Comparison of ENCODE assay signal across 25 cellular contexts in genomic region chr19:35438527-35438926, GRCh38. TPM values are rescaled to one million over a fixed set of nuclear protein-coding genes. Genes with fewer than 3 reads are reported as not detected.
DNase-seq lines count a peak whose midpoint lies in the region; ATAC-seq and TF ChIP-seq lines count a peak whose summit lies in the region.
"Had no signal": no experiment of that assay in that cellular context is flagged by ENCODE, and none has a peak within 500 bp of the region (broad histone marks: within the 10 kb centered on the region; RNA-seq: fewer than 3 reads in every experiment).

No MANE protein-coding gene starts in this region.

- H3K27me3 ChIP-seq in BLaER1 treated with 17β-estradiol and CSF1 and Interleukin-3, amounts not matched to agents 10 nM and 100 nM: no peaks in the 10 kb centered on the region
- no peaks in the 10 kb centered on the region for H3K27me3 ChIP-seq in GM23338 (ENCODE audit: insufficient read depth)
- H3K27me3 ChIP-seq in neutrophil: no peaks in the 10 kb centered on the region

- H3K9me2 ChIP-seq in GM23338 (ENCODE audit: insufficient read depth): no peaks in the 10 kb centered on the region

- H3K36me3 Mint-ChIP-seq in GM23338 (ENCODE audit: low read depth): no peaks in the 10 kb centered on the region
- H3K36me3 Mint-ChIP-seq in activated CD4-positive, alpha-beta memory T cell treated with anti-CD3 and anti-CD28 coated beads, Interleukin-2, amount 10 ng/mL, durations not matched to agents 7 days and 5 days (ENCODE audit: low read depth): no peaks in the 10 kb centered on the region
- H3K36me3 Mint-ChIP-seq: CD8-positive, alpha-beta T cell had no signal

- ATAC-seq in GM23338 (peak; percentile 29; the same call in 1 of the 3 replicates), GM19455 (IDR thresholded peaks at IDR 0.05; ENCODE audit: unreplicated experiment) (no peak)
- ATAC-seq: A549; CD8-positive, alpha-beta T cell had no signal

- no peaks in the 10 kb centered on the region for H3K4me1 Mint-ChIP-seq in GM23338
- H3K4me1 Mint-ChIP-seq in activated CD4-positive, alpha-beta memory T cell treated with anti-CD3 and anti-CD28 coated beads, Interleukin-2, amount 10 ng/mL, durations not matched to agents 7 days and 5 days: peaks cover 20% of the 10 kb centered on the region

- H3K4me3 Mint-ChIP-seq in GM23338: no peak overlapping the region
- H3K4me3 Mint-ChIP-seq in activated CD4-positive, alpha-beta memory T cell treated with anti-CD3 and anti-CD28 coated beads, Interleukin-2, amount 10 ng/mL, durations not matched to agents 7 days and 5 days: no peak overlapping the region
- H3K4me3 Mint-ChIP-seq: CD8-positive, alpha-beta T cell; H9 had no signal

- peaks cover 5% of the 10 kb centered on the region for H3K27me3 Mint-ChIP-seq in GM23338 (ENCODE audit: insufficient read depth, low read depth, poor library complexity)
- H3K27me3 Mint-ChIP-seq in activated CD4-positive, alpha-beta memory T cell treated with anti-CD3 and anti-CD28 coated beads, Interleukin-2, amount 10 ng/mL, durations not matched to agents 7 days and 5 days: peaks cover 24% of the 10 kb centered on the region

- POLR2A ChIA-PET in activated CD4-positive, alpha-beta memory T cell treated with anti-CD3 and anti-CD28 coated beads, Interleukin-2, amount 10 ng/mL, durations not matched to agents 7 days and 5 days (lab: Charles Lee): interaction anchor here (3.2 kb wide), 1 partner anchor 24 kb away, joined by 10 read pairs; no protein-coding TSS in a partner anchor

- H3K4me3 ChIP-seq in BLaER1 treated with 17β-estradiol and CSF1 and Interleukin-3, amounts not matched to agents 10 nM and 100 nM: no peak overlapping the region
- H3K4me3 ChIP-seq in GM23338 (no peak overlapping the region), fibroblast of pulmonary artery (replicated peaks; ENCODE audit: low read depth, low read length) (no peak overlapping the region), neutrophil (ENCODE audit: low read depth in 1 of 2, low read length in 1 of 2) (no peak overlapping the region)
- H3K4me3 ChIP-seq: A549, SK-N-MC had no signal

- H2AFZ ChIP-seq in GM23338: peak overlapping the region; percentile 29; the same call in 1 of the 2 replicates

- no peaks in the 10 kb centered on the region for H3K79me2 ChIP-seq in GM23338 (replicated peaks; ENCODE audit: insufficient read depth)

- H4K20me1 ChIP-seq in BLaER1 treated with 17β-estradiol and CSF1 and Interleukin-3, amounts not matched to agents 10 nM and 100 nM: no peaks in the 10 kb centered on the region
- H4K20me1 ChIP-seq in GM23338 (replicated peaks; ENCODE audit: insufficient read depth): no peaks in the 10 kb centered on the region

- TF ChIP-seq CTCF in GM23338 (conservative IDR thresholded peaks at IDR 0.05; ENCODE audit: low read depth in 2 of 2) (no peak), fibroblast of pulmonary artery (IDR thresholded peaks at IDR 0.05; ENCODE audit: low read length, missing control alignments) (no peak), neutrophil (IDR thresholded peaks at IDR 0.05) (no peak)

- peaks cover 51 to 100% (median 92%) of the 10 kb centered on the region in 10 experiments for H3K4me1 ChIP-seq in BLaER1 treated with 17β-estradiol and CSF1 and Interleukin-3, amounts not matched to agents 10 nM and 100 nM
- H3K4me1 ChIP-seq in GM23338 (ENCODE audit: insufficient read depth) (no peaks in the 10 kb centered on the region), neutrophil (ENCODE audit: control insufficient read depth in 1 of 2, insufficient read depth in 1 of 2, low read depth in 1 of 2, low read length in 1 of 2) (peaks cover 98 to 99% of the 10 kb centered on the region in 2 experiments)

- H3F3A ChIP-seq in GM23338 (replicated peaks; ENCODE audit: low read depth): no peaks in the 10 kb centered on the region

- H3K9ac ChIP-seq in BLaER1 treated with 17β-estradiol and CSF1 and Interleukin-3, amounts not matched to agents 10 nM and 100 nM: peak overlapping the region in 2 of 11 experiments; percentile 13 to 91; a peak in 2 of 22 replicates
- H3K9ac ChIP-seq: KMS-11 had no signal

- peak overlapping the region in 9 of 11 experiments; percentile 12 to 99 (median 93); a peak in 13 of 22 replicates for H3K27ac ChIP-seq in BLaER1 treated with 17β-estradiol and CSF1 and Interleukin-3, amounts not matched to agents 10 nM and 100 nM
- H3K27ac ChIP-seq in GM23338 (ENCODE audit: low read depth): no peak overlapping the region
- H3K27ac ChIP-seq in neutrophil: peak overlapping the region; percentile 98
- H3K27ac ChIP-seq: A549, KMS-11, SK-N-MC had no signal

- H3K36me3 ChIP-seq in BLaER1 treated with 17β-estradiol and CSF1 and Interleukin-3, amounts not matched to agents 10 nM and 100 nM: no peaks in the 10 kb centered on the region
- H3K36me3 ChIP-seq in GM23338 (ENCODE audit: insufficient read depth) (no peaks in the 10 kb centered on the region), neutrophil (no peaks in the 10 kb centered on the region)

- DNase-seq in GM23338 (ENCODE audit: low spot score) (peak; percentile 48), fibroblast of pulmonary artery (ENCODE audit: low read depth) (peak; percentile 27), T1000 (lab: John Stamatoyannopoulos, UW) (no peak)
- DNase-seq in activated CD4-positive, alpha-beta memory T cell treated with anti-CD3 and anti-CD28 coated beads, Interleukin-2, amount 10 ng/mL, durations not matched to agents 7 days and 5 days: no peak
- no peak for DNase-seq in activated effector memory CD4-positive, alpha-beta T cell treated with Interleukin-2 at 50 U/mL for 16 hours
- DNase-seq: CD8-positive, alpha-beta T cell; DMS53; EL; H9; NCI-H1048; NCI-H1436 treated with DMSO at 0.1 percent for 48 hours; NCI-H2029; NCI-H345; NCI-H524 treated with DMSO at 0.1 percent for 48 hours; Right ventricle myocardium superior had no signal

- CTCF ChIA-PET in activated CD4-positive, alpha-beta memory T cell treated with anti-CD3 and anti-CD28 coated beads, Interleukin-2, amount 10 ng/mL, durations not matched to agents 7 days and 5 days (lab: Charles Lee): no interaction called here

- peak overlapping the region in 7 of 11 experiments; percentile 88 to 99 (median 95); a peak in 14 of 22 replicates for H3K4me2 ChIP-seq in BLaER1 treated with 17β-estradiol and CSF1 and Interleukin-3, amounts not matched to agents 10 nM and 100 nM
- H3K4me2 ChIP-seq in GM23338: no peak overlapping the region
- H3K4me2 ChIP-seq: A549, KMS-11 had no signal

- H3K9me3 Mint-ChIP-seq in GM23338: no peaks in the 10 kb centered on the region
- H3K9me3 Mint-ChIP-seq in activated CD4-positive, alpha-beta memory T cell treated with anti-CD3 and anti-CD28 coated beads, Interleukin-2, amount 10 ng/mL, durations not matched to agents 7 days and 5 days: no peaks in the 10 kb centered on the region
- H3K9me3 Mint-ChIP-seq: CD8-positive, alpha-beta T cell; H9 had no signal

- no peak overlapping the region for H3K27ac Mint-ChIP-seq in GM23338
- H3K27ac Mint-ChIP-seq in activated CD4-positive, alpha-beta memory T cell treated with anti-CD3 and anti-CD28 coated beads, Interleukin-2, amount 10 ng/mL, durations not matched to agents 7 days and 5 days: no peak overlapping the region
- H3K27ac Mint-ChIP-seq: CD8-positive, alpha-beta T cell had no signal

- peaks cover 0 to 9% (median 0%) of the 10 kb centered on the region in 11 experiments; a peak in 5 of 22 replicates for H3K9me3 ChIP-seq in BLaER1 treated with 17β-estradiol and CSF1 and Interleukin-3, amounts not matched to agents 10 nM and 100 nM (replicated peaks in 1 of 11)
- H3K9me3 ChIP-seq in neutrophil: no peaks in the 10 kb centered on the region
- H3K9me3 ChIP-seq: A549 had no signal

TF ChIP-seq in GM23338, 12 proteins besides CTCF, POLR2A, EP300 and RAD21 (continues in another document):
- TF ChIP-seq ZNF114 (CRISPR knock-in tag; IDR thresholded peaks at IDR 0.05) (no peak), STAT1 (IDR thresholded peaks at IDR 0.05; ENCODE audit: unreplicated experiment) (no peak), EZH2phosphoT487 (IDR thresholded peaks at IDR 0.05; ENCODE audit: unreplicated experiment) (no peak), ZNF331 (CRISPR knock-in tag; IDR thresholded peaks at IDR 0.05; ENCODE audit: low read depth) (no peak)

RNA-seq across cellular contexts. Expression of gene FFAR2, which starts 9.5 kb away (rescaled TPM):
- total RNA-seq in GM23338 (2014; rRNA removed; shearing (Covaris generic)): not detected in 2 replicates
- not detected in 2 replicates for polyA plus RNA-seq in GM23338 (2016; fragmentation: Nextera tagmentation; extraction: Ambion mirVana)
- total RNA-seq in activated CD4-positive, alpha-beta memory T cell treated with anti-CD3 and anti-CD28 coated beads, Interleukin-2, amount 10 ng/mL, durations not matched to agents 7 days and 5 days: not detected
- total RNA-seq: H9, M059J, OCI-LY7 had no signal
- polyA plus RNA-seq: BJ had no signal

RNA-seq across cellular contexts. Expression of gene KRTDAP, which starts 51.7 kb away (rescaled TPM):
- not detected in 2 replicates for total RNA-seq in GM23338 (2014; rRNA removed; shearing (Covaris generic))
- 1.6 and 2.7 TPM in 2 replicates for polyA plus RNA-seq in GM23338 (2016; fragmentation: Nextera tagmentation; extraction: Ambion mirVana)
- not detected for total RNA-seq in activated CD4-positive, alpha-beta memory T cell treated with anti-CD3 and anti-CD28 coated beads, Interleukin-2, amount 10 ng/mL, durations not matched to agents 7 days and 5 days
- total RNA-seq: CD8-positive, alpha-beta T cell; HT-29; M059J; OCI-LY7; Right ventricle myocardium superior had no signal
- polyA plus RNA-seq: A549, BJ had no signal

Comparison
In these comparisons a context has a peak if more than half of its experiments do, and no peak if none do; other contexts are left out.
1. DNase-seq: peak in GM23338 (single experiment) and fibroblast of pulmonary artery (single experiment); none in T1000 (single experiment), activated CD4-positive, alpha-beta memory T cell treated with anti-CD3 and anti-CD28 coated beads, Interleukin-2, amount 10 ng/mL, durations not matched to agents 7 days and 5 days (single experiment) and activated effector memory CD4-positive, alpha-beta T cell treated with Interleukin-2 at 50 U/mL for 16 hours (single experiment).